Comparison of ENCODE assay signal across 24 cellular contexts in genomic region chr4:36054750-36055467, GRCh38.
DNase-seq lines count a peak whose midpoint lies in the region; ATAC-seq, FAIRE-seq and TF ChIP-seq lines count a peak whose summit lies in the region.
"Had no signal": no experiment of that assay in that cellular context is flagged by ENCODE, and none has a peak within 500 bp of the region (broad histone marks: within the 10 kb centered on the region; RNA-seq: fewer than 3 reads in every experiment).

No MANE protein-coding gene starts in this region.

- H3K4me1 Mint-ChIP-seq in type B pancreatic cell (ENCODE audit: unreplicated experiment) = peaks cover 5% of the 10 kb centered on the region
- H3K4me1 Mint-ChIP-seq: activated CD4-positive, alpha-beta T cell treated with anti-CD3 and anti-CD28 coated beads, Interleukin-2, amount 10 ng/mL, durations not matched to agents 7 days and 5 days had no signal

- H3K9me3 Mint-ChIP-seq in type B pancreatic cell = peaks cover 5% of the 10 kb centered on the region
- H3K9me3 Mint-ChIP-seq: activated CD4-positive, alpha-beta T cell treated with anti-CD3 and anti-CD28 coated beads, Interleukin-2, amount 10 ng/mL, durations not matched to agents 7 days and 5 days; activated T-helper 2 cell treated with anti-CD3 and anti-CD28 coated beads, Interferon-gamma antibody, Interleukin-2, Interleukin-4, amounts not matched to agents 10 μg/mL and 5 μg/mL and 100 μg/mL, durations not matched to agents 14 hours and 24 hours and 36 hours; endodermal cell; T-helper 1 cell treated with Interleukin-12 subunit alpha and Interleukin-12 subunit beta and Interleukin-4 antibody, amounts not matched to agents 30 μg/mL and 1 μg/mL, for 36 hours had no signal

- intact Hi-C loops in left colon (cut with DNase I, micrococcal nuclease) = no loop called here

- TF ChIP-seq CTCF in type B pancreatic cell (conservative IDR thresholded peaks at IDR 0.05) = no peak

- no peaks in the 10 kb centered on the region for H3K27me3 Mint-ChIP-seq in type B pancreatic cell
- H3K27me3 Mint-ChIP-seq: activated CD4-positive, alpha-beta T cell treated with anti-CD3 and anti-CD28 coated beads, Interleukin-2, amount 10 ng/mL, durations not matched to agents 7 days and 5 days; activated naive CD8-positive, alpha-beta T cell; progenitor cell of endocrine pancreas had no signal

- H3K4me3 Mint-ChIP-seq in type B pancreatic cell = no peak overlapping the region
- H3K4me3 Mint-ChIP-seq: activated CD4-positive, alpha-beta T cell treated with anti-CD3 and anti-CD28 coated beads, Interleukin-2, amount 10 ng/mL, durations not matched to agents 7 days and 5 days; activated naive CD8-positive, alpha-beta T cell; endodermal cell; mesothelial cell of epicardium; T-helper 1 cell treated with Interleukin-12 subunit alpha and Interleukin-12 subunit beta and Interleukin-4 antibody, amounts not matched to agents 30 μg/mL and 1 μg/mL, for 36 hours had no signal

- ATAC-seq in left colon (peak; percentile 52), HG02610 (IDR thresholded peaks at IDR 0.05; ENCODE audit: unreplicated experiment) (no peak), GM18505 (IDR thresholded peaks at IDR 0.05; ENCODE audit: unreplicated experiment) (no peak)
- ATAC-seq: body of pancreas had no signal

- peak; percentile 23 for DNase-seq in HTR-8/SVneo (ENCODE audit: insufficient read length, low spot score)
- DNase-seq in amniotic epithelial cell (ENCODE audit: low read depth) = peak; percentile 22
- DNase-seq in left colon = no peak
- DNase-seq in type B pancreatic cell (ENCODE audit: extremely low spot score, unreplicated experiment) = no peak
- no peak for DNase-seq in activated T-cell treated with anti-CD3 and anti-CD28 coated beads for 4 hours
- DNase-seq: activated CD4-positive, alpha-beta T cell treated with anti-CD3 and anti-CD28 coated beads, Interleukin-2, amount 10 ng/mL, durations not matched to agents 7 days and 5 days; AML-193; body of pancreas; DND-41; endodermal cell; esophagus squamous epithelium; Kasumi-1; NCI-H2107; NCI-H524; WERI-Rb-1 had no signal

- H3K36me3 Mint-ChIP-seq in type B pancreatic cell = no peaks in the 10 kb centered on the region
- H3K36me3 Mint-ChIP-seq: mesothelial cell of epicardium had no signal

- no peak for FAIRE-seq in HTR-8/SVneo (lab: Jason Lieb, UNC)
- FAIRE-seq: colon, GM12892 had no signal

- H3K27ac Mint-ChIP-seq in type B pancreatic cell = no peak overlapping the region
- H3K27ac Mint-ChIP-seq: activated CD4-positive, alpha-beta T cell treated with anti-CD3 and anti-CD28 coated beads, Interleukin-2, amount 10 ng/mL, durations not matched to agents 7 days and 5 days; activated naive CD8-positive, alpha-beta T cell; activated T-helper 2 cell treated with anti-CD3 and anti-CD28 coated beads, Interferon-gamma antibody, Interleukin-2, Interleukin-4, amounts not matched to agents 10 μg/mL and 5 μg/mL and 100 μg/mL, durations not matched to agents 14 hours and 24 hours and 36 hours; endodermal cell; mesothelial cell of epicardium; progenitor cell of endocrine pancreas; T-helper 1 cell treated with Interleukin-12 subunit alpha and Interleukin-12 subunit beta and Interleukin-4 antibody, amounts not matched to agents 30 μg/mL and 1 μg/mL, for 36 hours had no signal

- no peak for TF ChIP-seq POLR2A in GM18505 (IDR thresholded peaks at IDR 0.05; ENCODE audit: borderline replicate concordance, extremely low read depth, insufficient read depth, insufficient read length)

Comparison
In these comparisons a context has a peak if more than half of its experiments do, and no peak if none do; other contexts are left out.
1. DNase-seq: peak in HTR-8/SVneo (single experiment) and amniotic epithelial cell (single experiment); none in left colon (0 of 2), type B pancreatic cell (single experiment) and activated T-cell treated with anti-CD3 and anti-CD28 coated beads for 4 hours (single experiment).